Comparison of ENCODE assay signal across 1 cellular context in the genomic region with DNA sequence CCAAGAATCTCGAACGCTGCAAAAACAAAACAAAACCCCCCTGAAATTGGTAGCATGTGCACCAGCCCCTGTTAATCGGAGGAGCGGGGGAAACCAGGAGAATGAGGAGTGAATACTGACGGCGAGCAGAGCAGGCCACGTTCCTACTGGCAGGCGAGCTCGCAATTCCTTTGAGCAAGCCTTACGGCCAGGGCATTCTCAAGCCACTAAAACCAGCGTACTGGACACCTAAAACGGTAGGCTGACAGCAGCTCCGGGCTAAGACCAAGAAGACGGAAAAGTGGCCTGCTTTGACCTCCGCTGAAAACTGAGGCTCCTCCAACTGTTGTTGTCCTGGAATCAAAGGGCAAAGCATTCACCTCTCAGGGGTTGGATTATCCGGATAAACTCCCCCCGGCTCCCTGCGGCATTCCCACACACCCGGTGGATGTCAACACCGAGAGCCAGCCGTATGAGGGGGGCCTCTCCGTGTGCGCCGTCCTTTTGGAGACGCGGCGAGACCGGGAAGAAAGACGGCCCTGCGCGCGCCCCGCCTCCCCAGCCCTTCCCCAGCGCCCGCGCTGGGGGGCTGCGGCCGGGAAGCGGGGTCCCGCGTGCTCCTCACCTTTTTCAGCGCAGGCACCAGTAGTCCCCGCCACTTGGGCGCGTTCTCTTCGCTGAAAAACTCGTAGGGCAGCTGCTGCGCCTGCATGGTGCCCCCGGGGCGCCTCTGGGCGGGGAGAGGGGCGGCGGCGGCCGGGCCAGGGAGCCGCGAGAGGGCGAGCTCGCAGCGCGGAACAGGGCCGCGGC.
TF ChIP-seq lines count a peak whose summit lies in the region.

No MANE protein-coding gene starts in this region.

TF ChIP-seq in HepG2, 621 proteins besides CTCF, POLR2A, EP300 and RAD21 (continued from another document and continues in another):
- no peak for TF ChIP-seq ZNF331 (CRISPR knock-in tag; IDR thresholded peaks at IDR 0.05)
- peak; percentile 24; the same call in 1 of the 2 replicates for TF ChIP-seq ETV5 (CRISPR knock-in tag; IDR thresholded peaks at IDR 0.05; ENCODE audit: borderline replicate concordance)
- TF ChIP-seq, protein P1, sequence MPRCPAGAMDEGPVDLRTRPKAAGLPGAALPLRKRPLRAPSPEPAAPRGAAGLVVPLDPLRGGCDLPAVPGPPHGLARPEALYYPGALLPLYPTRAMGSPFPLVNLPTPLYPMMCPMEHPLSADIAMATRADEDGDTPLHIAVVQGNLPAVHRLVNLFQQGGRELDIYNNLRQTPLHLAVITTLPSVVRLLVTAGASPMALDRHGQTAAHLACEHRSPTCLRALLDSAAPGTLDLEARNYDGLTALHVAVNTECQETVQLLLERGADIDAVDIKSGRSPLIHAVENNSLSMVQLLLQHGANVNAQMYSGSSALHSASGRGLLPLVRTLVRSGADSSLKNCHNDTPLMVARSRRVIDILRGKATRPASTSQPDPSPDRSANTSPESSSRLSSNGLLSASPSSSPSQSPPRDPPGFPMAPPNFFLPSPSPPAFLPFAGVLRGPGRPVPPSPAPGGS (CRISPR knock-in tag; IDR thresholded peaks at IDR 0.05) = no peak; the same call in 1 of the 2 replicates
- no peak for TF ChIP-seq ZNF552 (CRISPR knock-in tag; IDR thresholded peaks at IDR 0.05; ENCODE audit: borderline replicate concordance)
- peak; percentile 73 for TF ChIP-seq HNRNPLL (IDR thresholded peaks at IDR 0.05; ENCODE audit: low read depth, low read length, poor library complexity, severe bottlenecking)
- peak; percentile 3; the same call in 1 of the 2 replicates for TF ChIP-seq SMC3 (IDR thresholded peaks at IDR 0.05; ENCODE audit: low read length)
- TF ChIP-seq, protein P2, sequence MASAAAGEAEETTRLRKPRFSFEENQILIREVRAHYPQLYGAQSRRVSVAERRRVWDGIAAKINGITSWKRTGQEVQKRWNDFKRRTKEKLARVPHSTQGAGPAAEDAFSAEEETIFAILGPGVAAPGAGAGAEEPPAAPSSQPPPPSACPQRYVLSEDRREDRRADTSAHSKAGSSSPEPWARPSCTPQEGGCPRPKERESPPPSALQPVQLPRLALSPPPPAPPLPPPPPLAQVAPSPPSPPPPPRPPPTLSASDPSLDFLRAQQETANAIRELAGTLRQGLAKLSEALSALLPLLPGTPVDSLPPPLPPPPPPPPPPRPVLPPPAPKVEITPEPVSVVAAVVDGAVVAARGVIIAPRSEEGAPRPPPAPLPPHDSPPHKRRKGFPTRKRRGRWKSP (CRISPR knock-in tag; IDR thresholded peaks at IDR 0.05) = peak; percentile 89
- TF ChIP-seq, protein P3, sequence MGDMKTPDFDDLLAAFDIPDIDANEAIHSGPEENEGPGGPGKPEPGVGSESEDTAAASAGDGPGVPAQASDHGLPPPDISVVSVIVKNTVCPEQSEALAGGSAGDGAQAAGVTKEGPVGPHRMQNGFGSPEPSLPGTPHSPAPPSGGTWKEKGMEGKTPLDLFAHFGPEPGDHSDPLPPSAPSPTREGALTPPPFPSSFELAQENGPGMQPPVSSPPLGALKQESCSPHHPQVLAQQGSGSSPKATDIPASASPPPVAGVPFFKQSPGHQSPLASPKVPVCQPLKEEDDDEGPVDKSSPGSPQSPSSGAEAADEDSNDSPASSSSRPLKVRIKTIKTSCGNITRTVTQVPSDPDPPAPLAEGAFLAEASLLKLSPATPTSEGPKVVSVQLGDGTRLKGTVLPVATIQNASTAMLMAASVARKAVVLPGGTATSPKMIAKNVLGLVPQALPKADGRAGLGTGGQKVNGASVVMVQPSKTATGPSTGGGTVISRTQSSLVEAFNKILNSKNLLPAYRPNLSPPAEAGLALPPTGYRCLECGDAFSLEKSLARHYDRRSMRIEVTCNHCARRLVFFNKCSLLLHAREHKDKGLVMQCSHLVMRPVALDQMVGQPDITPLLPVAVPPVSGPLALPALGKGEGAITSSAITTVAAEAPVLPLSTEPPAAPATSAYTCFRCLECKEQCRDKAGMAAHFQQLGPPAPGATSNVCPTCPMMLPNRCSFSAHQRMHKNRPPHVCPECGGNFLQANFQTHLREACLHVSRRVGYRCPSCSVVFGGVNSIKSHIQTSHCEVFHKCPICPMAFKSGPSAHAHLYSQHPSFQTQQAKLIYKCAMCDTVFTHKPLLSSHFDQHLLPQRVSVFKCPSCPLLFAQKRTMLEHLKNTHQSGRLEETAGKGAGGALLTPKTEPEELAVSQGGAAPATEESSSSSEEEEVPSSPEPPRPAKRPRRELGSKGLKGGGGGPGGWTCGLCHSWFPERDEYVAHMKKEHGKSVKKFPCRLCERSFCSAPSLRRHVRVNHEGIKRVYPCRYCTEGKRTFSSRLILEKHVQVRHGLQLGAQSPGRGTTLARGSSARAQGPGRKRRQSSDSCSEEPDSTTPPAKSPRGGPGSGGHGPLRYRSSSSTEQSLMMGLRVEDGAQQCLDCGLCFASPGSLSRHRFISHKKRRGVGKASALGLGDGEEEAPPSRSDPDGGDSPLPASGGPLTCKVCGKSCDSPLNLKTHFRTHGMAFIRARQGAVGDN (CRISPR knock-in tag; IDR thresholded peaks at IDR 0.05) = 0 out of 2 replicates have a peak, but pooled peaks have one; percentile 30
- TF ChIP-seq, protein P4, sequence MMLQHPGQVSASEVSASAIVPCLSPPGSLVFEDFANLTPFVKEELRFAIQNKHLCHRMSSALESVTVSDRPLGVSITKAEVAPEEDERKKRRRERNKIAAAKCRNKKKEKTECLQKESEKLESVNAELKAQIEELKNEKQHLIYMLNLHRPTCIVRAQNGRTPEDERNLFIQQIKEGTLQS (CRISPR knock-in tag; IDR thresholded peaks at IDR 0.05) = no peak
- no peak for TF ChIP-seq ZNF737 (CRISPR knock-in tag; IDR thresholded peaks at IDR 0.05; ENCODE audit: borderline replicate concordance)
- TF ChIP-seq, protein P5, sequence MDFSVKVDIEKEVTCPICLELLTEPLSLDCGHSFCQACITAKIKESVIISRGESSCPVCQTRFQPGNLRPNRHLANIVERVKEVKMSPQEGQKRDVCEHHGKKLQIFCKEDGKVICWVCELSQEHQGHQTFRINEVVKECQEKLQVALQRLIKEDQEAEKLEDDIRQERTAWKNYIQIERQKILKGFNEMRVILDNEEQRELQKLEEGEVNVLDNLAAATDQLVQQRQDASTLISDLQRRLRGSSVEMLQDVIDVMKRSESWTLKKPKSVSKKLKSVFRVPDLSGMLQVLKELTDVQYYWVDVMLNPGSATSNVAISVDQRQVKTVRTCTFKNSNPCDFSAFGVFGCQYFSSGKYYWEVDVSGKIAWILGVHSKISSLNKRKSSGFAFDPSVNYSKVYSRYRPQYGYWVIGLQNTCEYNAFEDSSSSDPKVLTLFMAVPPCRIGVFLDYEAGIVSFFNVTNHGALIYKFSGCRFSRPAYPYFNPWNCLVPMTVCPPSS (IDR thresholded peaks at IDR 0.05) = no peak
- peak; percentile 34; the same call in 1 of the 2 replicates for TF ChIP-seq NFYB (CRISPR knock-in tag; IDR thresholded peaks at IDR 0.05)
- TF ChIP-seq, protein P6, sequence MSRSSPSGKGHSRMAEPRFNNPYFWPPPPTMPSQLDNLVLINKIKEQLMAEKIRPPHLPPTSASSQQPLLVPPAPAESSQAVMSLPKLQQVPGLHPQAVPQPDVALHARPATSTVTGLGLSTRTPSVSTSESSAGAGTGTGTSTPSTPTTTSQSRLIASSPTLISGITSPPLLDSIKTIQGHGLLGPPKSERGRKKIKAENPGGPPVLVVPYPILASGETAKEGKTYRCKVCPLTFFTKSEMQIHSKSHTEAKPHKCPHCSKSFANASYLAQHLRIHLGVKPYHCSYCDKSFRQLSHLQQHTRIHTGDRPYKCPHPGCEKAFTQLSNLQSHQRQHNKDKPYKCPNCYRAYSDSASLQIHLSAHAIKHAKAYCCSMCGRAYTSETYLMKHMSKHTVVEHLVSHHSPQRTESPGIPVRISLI (CRISPR knock-in tag; IDR thresholded peaks at IDR 0.05; ENCODE audit: borderline replicate concordance) = no peak
- TF ChIP-seq THAP11 (CRISPR knock-in tag; IDR thresholded peaks at IDR 0.05) = no peak
- no peak for TF ChIP-seq CCAR2 (optimal IDR thresholded peaks at IDR 0.05; ENCODE audit: low read depth, low read length)
- TF ChIP-seq MTF1 (CRISPR knock-in tag; IDR thresholded peaks at IDR 0.05) = no peak; the same call in 1 of the 2 replicates
- TF ChIP-seq ZNF563 (CRISPR knock-in tag; IDR thresholded peaks at IDR 0.05) = no peak
- no peak for TF ChIP-seq TBL1XR1 (IDR thresholded peaks at IDR 0.05; ENCODE audit: borderline replicate concordance, low read length, partially characterized antibody)
- TF ChIP-seq, protein P7, sequence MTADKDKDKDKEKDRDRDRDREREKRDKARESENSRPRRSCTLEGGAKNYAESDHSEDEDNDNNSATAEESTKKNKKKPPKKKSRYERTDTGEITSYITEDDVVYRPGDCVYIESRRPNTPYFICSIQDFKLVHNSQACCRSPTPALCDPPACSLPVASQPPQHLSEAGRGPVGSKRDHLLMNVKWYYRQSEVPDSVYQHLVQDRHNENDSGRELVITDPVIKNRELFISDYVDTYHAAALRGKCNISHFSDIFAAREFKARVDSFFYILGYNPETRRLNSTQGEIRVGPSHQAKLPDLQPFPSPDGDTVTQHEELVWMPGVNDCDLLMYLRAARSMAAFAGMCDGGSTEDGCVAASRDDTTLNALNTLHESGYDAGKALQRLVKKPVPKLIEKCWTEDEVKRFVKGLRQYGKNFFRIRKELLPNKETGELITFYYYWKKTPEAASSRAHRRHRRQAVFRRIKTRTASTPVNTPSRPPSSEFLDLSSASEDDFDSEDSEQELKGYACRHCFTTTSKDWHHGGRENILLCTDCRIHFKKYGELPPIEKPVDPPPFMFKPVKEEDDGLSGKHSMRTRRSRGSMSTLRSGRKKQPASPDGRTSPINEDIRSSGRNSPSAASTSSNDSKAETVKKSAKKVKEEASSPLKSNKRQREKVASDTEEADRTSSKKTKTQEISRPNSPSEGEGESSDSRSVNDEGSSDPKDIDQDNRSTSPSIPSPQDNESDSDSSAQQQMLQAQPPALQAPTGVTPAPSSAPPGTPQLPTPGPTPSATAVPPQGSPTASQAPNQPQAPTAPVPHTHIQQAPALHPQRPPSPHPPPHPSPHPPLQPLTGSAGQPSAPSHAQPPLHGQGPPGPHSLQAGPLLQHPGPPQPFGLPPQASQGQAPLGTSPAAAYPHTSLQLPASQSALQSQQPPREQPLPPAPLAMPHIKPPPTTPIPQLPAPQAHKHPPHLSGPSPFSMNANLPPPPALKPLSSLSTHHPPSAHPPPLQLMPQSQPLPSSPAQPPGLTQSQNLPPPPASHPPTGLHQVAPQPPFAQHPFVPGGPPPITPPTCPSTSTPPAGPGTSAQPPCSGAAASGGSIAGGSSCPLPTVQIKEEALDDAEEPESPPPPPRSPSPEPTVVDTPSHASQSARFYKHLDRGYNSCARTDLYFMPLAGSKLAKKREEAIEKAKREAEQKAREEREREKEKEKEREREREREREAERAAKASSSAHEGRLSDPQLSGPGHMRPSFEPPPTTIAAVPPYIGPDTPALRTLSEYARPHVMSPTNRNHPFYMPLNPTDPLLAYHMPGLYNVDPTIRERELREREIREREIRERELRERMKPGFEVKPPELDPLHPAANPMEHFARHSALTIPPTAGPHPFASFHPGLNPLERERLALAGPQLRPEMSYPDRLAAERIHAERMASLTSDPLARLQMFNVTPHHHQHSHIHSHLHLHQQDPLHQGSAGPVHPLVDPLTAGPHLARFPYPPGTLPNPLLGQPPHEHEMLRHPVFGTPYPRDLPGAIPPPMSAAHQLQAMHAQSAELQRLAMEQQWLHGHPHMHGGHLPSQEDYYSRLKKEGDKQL (CRISPR knock-in tag; IDR thresholded peaks at IDR 0.05; ENCODE audit: low read depth) = no peak
- 0 out of 2 replicates have a peak, but pooled peaks have one; percentile 1 for TF ChIP-seq FOSL2 (CRISPR knock-in tag; IDR thresholded peaks at IDR 0.05)
- TF ChIP-seq, protein P8, sequence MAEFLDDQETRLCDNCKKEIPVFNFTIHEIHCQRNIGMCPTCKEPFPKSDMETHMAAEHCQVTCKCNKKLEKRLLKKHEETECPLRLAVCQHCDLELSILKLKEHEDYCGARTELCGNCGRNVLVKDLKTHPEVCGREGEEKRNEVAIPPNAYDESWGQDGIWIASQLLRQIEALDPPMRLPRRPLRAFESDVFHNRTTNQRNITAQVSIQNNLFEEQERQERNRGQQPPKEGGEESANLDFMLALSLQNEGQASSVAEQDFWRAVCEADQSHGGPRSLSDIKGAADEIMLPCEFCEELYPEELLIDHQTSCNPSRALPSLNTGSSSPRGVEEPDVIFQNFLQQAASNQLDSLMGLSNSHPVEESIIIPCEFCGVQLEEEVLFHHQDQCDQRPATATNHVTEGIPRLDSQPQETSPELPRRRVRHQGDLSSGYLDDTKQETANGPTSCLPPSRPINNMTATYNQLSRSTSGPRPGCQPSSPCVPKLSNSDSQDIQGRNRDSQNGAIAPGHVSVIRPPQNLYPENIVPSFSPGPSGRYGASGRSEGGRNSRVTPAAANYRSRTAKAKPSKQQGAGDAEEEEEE (CRISPR knock-in tag; IDR thresholded peaks at IDR 0.05; ENCODE audit: borderline replicate concordance) = no peak
- TF ChIP-seq ZNF431 (CRISPR knock-in tag; IDR thresholded peaks at IDR 0.05; ENCODE audit: borderline replicate concordance, low read depth) = 0 out of 2 replicates have a peak, but pooled peaks have one; percentile 31
- TF ChIP-seq ZNF670 (CRISPR knock-in tag; IDR thresholded peaks at IDR 0.05; ENCODE audit: borderline replicate concordance) = no peak
- no peak for TF ChIP-seq ZFY (CRISPR knock-in tag; IDR thresholded peaks at IDR 0.05)
- no peak for TF ChIP-seq ZNF17 (CRISPR knock-in tag; IDR thresholded peaks at IDR 0.05)
- no peak for TF ChIP-seq SRSF4 (IDR thresholded peaks at IDR 0.05; ENCODE audit: low read depth, low read length, poor library complexity, severe bottlenecking)
- TF ChIP-seq ZBTB38 (CRISPR knock-in tag; IDR thresholded peaks at IDR 0.05) = peak; percentile 62; the same call in 1 of the 2 replicates
- no peak for TF ChIP-seq RXRB (CRISPR knock-in tag; IDR thresholded peaks at IDR 0.05; ENCODE audit: borderline replicate concordance)
- TF ChIP-seq POGZ (CRISPR knock-in tag; IDR thresholded peaks at IDR 0.05) = no peak
- no peak for TF ChIP-seq FLYWCH1 (CRISPR knock-in tag; IDR thresholded peaks at IDR 0.05)
- TF ChIP-seq NR2F1 (CRISPR knock-in tag; IDR thresholded peaks at IDR 0.05) = no peak
- 0 out of 2 replicates have a peak, but pooled peaks have one; percentile 20 for TF ChIP-seq ZNF547 (CRISPR knock-in tag; IDR thresholded peaks at IDR 0.05)
- TF ChIP-seq ZNF143 (CRISPR knock-in tag; IDR thresholded peaks at IDR 0.05) = no peak
- no peak for TF ChIP-seq AGO1 (IDR thresholded peaks at IDR 0.05; ENCODE audit: low read depth, low read length, poor library complexity, severe bottlenecking)
- 0 out of 2 replicates have a peak, but pooled peaks have one; percentile 25 for TF ChIP-seq HOXA3 (CRISPR knock-in tag; IDR thresholded peaks at IDR 0.05)
- TF ChIP-seq ZNF225 (CRISPR knock-in tag; IDR thresholded peaks at IDR 0.05) = no peak
